ENCODE assay signal across 8 cellular contexts in genomic region chr2:64019083-64019974, GRCh38. TPM values are rescaled to one million over a fixed set of nuclear protein-coding genes. Genes with fewer than 3 reads are reported as not detected.
DNase-seq lines count a peak whose midpoint lies in the region; ATAC-seq and TF ChIP-seq lines count a peak whose summit lies in the region.

VPS54 (minus strand) TSS chr2:64019428; CDS start chr2:63983999, 35,429 bp downstream.

- ATAC-seq in GM19025 (IDR thresholded peaks at IDR 0.05; ENCODE audit: low read depth, unreplicated experiment) (peak; percentile 73), HG03196 (IDR thresholded peaks at IDR 0.05; ENCODE audit: unreplicated experiment) (peak; percentile 65), Panc1 (peak; percentile 92)
- ATAC-seq in activated T-helper 17 cell treated with anti-CD3 and anti-CD28 coated beads, Interleukin-2, amount 50 U/mL, for 72 hours (replicated peaks): peak; percentile 76
- peak; percentile 89 for ATAC-seq in natural killer cell treated with Interleukin-12 subunit alpha and Interleukin-12 subunit beta and Interleukin-15 and Interleukin-18, amount 100 ng/mL, for 72 hours
- ATAC-seq in stimulated activated naive CD8-positive, alpha-beta T cell treated with anti-CD3 and anti-CD28 coated beads, Interleukin-15, Interleukin-2, amounts not matched to agents 100 U/mL and 50 U/mL, for 24 hours: peak; percentile 79

- peaks cover 8% of the 10 kb centered on the region for H3K36me3 Mint-ChIP-seq in activated T-helper 17 cell treated with anti-CD3 and anti-CD28 coated beads, Interleukin-2, amount 50 U/mL, for 72 hours (ENCODE audit: low read depth)
- H3K36me3 Mint-ChIP-seq in natural killer cell treated with Interleukin-12 subunit alpha and Interleukin-12 subunit beta and Interleukin-15 and Interleukin-18, amount 100 ng/mL, for 72 hours: peaks cover 9% of the 10 kb centered on the region

- in situ Hi-C loops in Panc1 (cut with HindIII; ENCODE audit: low pct_unique_long_range_greater_than_20kb, low sequenced_read_pairs): no loop called here

- BruUV-seq in Panc1 (replicated peaks; lab: Mats Ljungman, UMichigan): no TSS peak

- DNase-seq in BE2C: peak; percentile 62
- DNase-seq in Panc1 (ENCODE audit: low read depth, low spot score): no peak
- peak; percentile 63 for DNase-seq in fibroblast of mammary gland (ENCODE audit: low read depth)
- DNase-seq in natural killer cell treated with Interleukin-12 subunit alpha and Interleukin-12 subunit beta and Interleukin-15 and Interleukin-18, amount 100 ng/mL, for 72 hours (ENCODE audit: low spot score): peak; percentile 71
- peak; percentile 66 for DNase-seq in stimulated activated naive CD8-positive, alpha-beta T cell treated with anti-CD3 and anti-CD28 coated beads, Interleukin-15, Interleukin-2, amounts not matched to agents 100 U/mL and 50 U/mL, for 24 hours

- peak within 1 kb of the TSS; percentile 100 for H3K27ac Mint-ChIP-seq in activated T-helper 17 cell treated with anti-CD3 and anti-CD28 coated beads, Interleukin-2, amount 50 U/mL, for 72 hours
- H3K27ac Mint-ChIP-seq in natural killer cell treated with Interleukin-12 subunit alpha and Interleukin-12 subunit beta and Interleukin-15 and Interleukin-18, amount 100 ng/mL, for 72 hours: peak within 1 kb of the TSS; percentile 99

- no peaks in the 10 kb centered on the region for H3K9me3 Mint-ChIP-seq in activated T-helper 17 cell treated with anti-CD3 and anti-CD28 coated beads, Interleukin-2, amount 50 U/mL, for 72 hours
- no peaks in the 10 kb centered on the region for H3K9me3 Mint-ChIP-seq in natural killer cell treated with Interleukin-12 subunit alpha and Interleukin-12 subunit beta and Interleukin-15 and Interleukin-18, amount 100 ng/mL, for 72 hours

- H3K27ac ChIP-seq in Panc1 (ENCODE audit: low read length): peak within 1 kb of the TSS; percentile 96

- H3K9me3 ChIP-seq in BE2C (no peaks in the 10 kb centered on the region), Panc1 (ENCODE audit: control insufficient read depth, insufficient read depth, low read depth, low read length) (no peaks in the 10 kb centered on the region)

- intact Hi-C loops in Panc1 (cut with micrococcal nuclease; ENCODE audit: unreplicated experiment): no loop called here

- no peaks in the 10 kb centered on the region for H3K27me3 Mint-ChIP-seq in activated T-helper 17 cell treated with anti-CD3 and anti-CD28 coated beads, Interleukin-2, amount 50 U/mL, for 72 hours
- H3K27me3 Mint-ChIP-seq in natural killer cell treated with Interleukin-12 subunit alpha and Interleukin-12 subunit beta and Interleukin-15 and Interleukin-18, amount 100 ng/mL, for 72 hours: no peaks in the 10 kb centered on the region

- no peak for TF ChIP-seq CTCF in BE2C (IDR thresholded peaks at IDR 0.05; ENCODE audit: low read depth, low read length)
- peak; percentile 25 for TF ChIP-seq CTCF in Panc1 (IDR thresholded peaks at IDR 0.05)
- TF ChIP-seq CTCF in fibroblast of mammary gland (conservative IDR thresholded peaks at IDR 0.05; ENCODE audit: control insufficient read depth, insufficient read depth, low read depth, low read length): no peak

- H3K27me3 ChIP-seq in BE2C (no peaks in the 10 kb centered on the region), Panc1 (ENCODE audit: control insufficient read depth, insufficient read depth, low read length) (no peaks in the 10 kb centered on the region)

- H3K4me3 ChIP-seq in BE2C (ENCODE audit: low read depth, low read length): peak within 1 kb of the TSS; percentile 88
- peak within 1 kb of the TSS; percentile 91 to 92 for H3K4me3 ChIP-seq in Panc1 (ENCODE audit: low read depth in 2 of 2, low read length in 2 of 2)
- peak within 1 kb of the TSS; percentile 58 for H3K4me3 ChIP-seq in fibroblast of mammary gland (ENCODE audit: control insufficient read depth, low read depth, low read length)

- POLR2A ChIA-PET in Panc1 (lab: Charles Lee): interaction anchor here (0.6 kb wide), 4 partner anchors 37 to 570 kb away, joined by 3 to 4 read pairs (median 4); no protein-coding TSS in a partner anchor

- CTCF ChIA-PET in Panc1 (lab: Charles Lee): interaction anchor here (0.6 to 0.7 kb wide), 2 partner anchors 308 to 624 kb away, joined by 3 to 5 read pairs; no protein-coding TSS in a partner anchor

- peak within 1 kb of the TSS; percentile 99 for H3K4me3 Mint-ChIP-seq in activated T-helper 17 cell treated with anti-CD3 and anti-CD28 coated beads, Interleukin-2, amount 50 U/mL, for 72 hours
- peak within 1 kb of the TSS; percentile 100 for H3K4me3 Mint-ChIP-seq in natural killer cell treated with Interleukin-12 subunit alpha and Interleukin-12 subunit beta and Interleukin-15 and Interleukin-18, amount 100 ng/mL, for 72 hours

- H3K36me3 ChIP-seq in BE2C (no peaks in the 10 kb centered on the region), Panc1 (ENCODE audit: control insufficient read depth, insufficient read depth, low read length) (no peaks in the 10 kb centered on the region; the same call in 1 of the 2 replicates)

- no peaks in the 10 kb centered on the region for H3K4me1 ChIP-seq in BE2C
- peaks cover 15% of the 10 kb centered on the region; the same call in 1 of the 2 replicates for H3K4me1 ChIP-seq in Panc1 (ENCODE audit: control insufficient read depth, insufficient read depth, low read length)

- peaks cover 16% of the 10 kb centered on the region for H3K4me1 Mint-ChIP-seq in activated T-helper 17 cell treated with anti-CD3 and anti-CD28 coated beads, Interleukin-2, amount 50 U/mL, for 72 hours
- H3K4me1 Mint-ChIP-seq in natural killer cell treated with Interleukin-12 subunit alpha and Interleukin-12 subunit beta and Interleukin-15 and Interleukin-18, amount 100 ng/mL, for 72 hours (ENCODE audit: low read depth in 2 of 2): peaks cover 26 to 31% of the 10 kb centered on the region in 2 donors

RNA-seq across cellular contexts. Expression of gene VPS54, which starts in this region (rescaled TPM):
- polyA plus RNA-seq in BE2C (2012; ENCODE audit: insufficient read depth, insufficient read length, low read depth): 10.3 TPM
- 21.2 TPM for total RNA-seq in Panc1 (2021; ENCODE audit: unreplicated experiment)
- 11.2 TPM for polyA plus RNA-seq in Panc1 (2012; ENCODE audit: insufficient read length)
- 10 to 100 TPM in 1 of 2 donors, 1 to 10 TPM in 1; 7.9 to 13.7 TPM for total RNA-seq in activated T-helper 17 cell treated with anti-CD3 and anti-CD28 coated beads, Interleukin-2, amount 50 U/mL, for 72 hours
- 10 to 100 TPM; 12.8 to 19.7 TPM for total RNA-seq in natural killer cell treated with Interleukin-12 subunit alpha and Interleukin-12 subunit beta and Interleukin-15 and Interleukin-18, amount 100 ng/mL, for 72 hours
